ENCODE assay signal across 1 cellular context in genomic region chr2:19426941-19427340, GRCh38.
TF ChIP-seq lines count a peak whose summit lies in the region.

No MANE protein-coding gene starts in this region.

TF ChIP-seq in H1, 55 proteins besides CTCF, POLR2A, EP300 and RAD21 (continued from another document):
- TF ChIP-seq CHD7 (IDR thresholded peaks at IDR 0.05; ENCODE audit: insufficient replicate concordance, low read length): no peak
- no peak for TF ChIP-seq TBP (IDR thresholded peaks at IDR 0.05; ENCODE audit: low read depth, low read length)
- TF ChIP-seq CREB1 (IDR thresholded peaks at IDR 0.05): no peak
- TF ChIP-seq BRCA1 (IDR thresholded peaks at IDR 0.05; ENCODE audit: low read depth, low read length): no peak
- no peak for TF ChIP-seq ATF3 (IDR thresholded peaks at IDR 0.05; ENCODE audit: insufficient read depth, low read depth, low read length)
- TF ChIP-seq SIX5 (IDR thresholded peaks at IDR 0.05; ENCODE audit: low read depth, low read length): no peak
- TF ChIP-seq SP1 (IDR thresholded peaks at IDR 0.05; ENCODE audit: low read depth, low read length): no peak
- TF ChIP-seq MAX (IDR thresholded peaks at IDR 0.05): no peak
- no peak for TF ChIP-seq RNF2 (IDR thresholded peaks at IDR 0.05; ENCODE audit: borderline replicate concordance, low read depth, low read length, missing control alignments, poor library complexity, severe bottlenecking)
- no peak for TF ChIP-seq HDAC2 (IDR thresholded peaks at IDR 0.05; ENCODE audit: borderline replicate concordance in 1 of 2, low read depth in 2 of 2, low read length in 2 of 2)
- TF ChIP-seq TAF7 (optimal IDR thresholded peaks at IDR 0.05; ENCODE audit: borderline replicate concordance, low read depth, low read length): no peak
- no peak for TF ChIP-seq SIN3A (conservative IDR thresholded peaks at IDR 0.05 in 1 of 2, IDR thresholded peaks at IDR 0.05 in 1 of 2; ENCODE audit: low read depth in 1 of 2, low read length in 2 of 2)
